1 cellular context compared by ENCODE assay signal in the genomic region with DNA sequence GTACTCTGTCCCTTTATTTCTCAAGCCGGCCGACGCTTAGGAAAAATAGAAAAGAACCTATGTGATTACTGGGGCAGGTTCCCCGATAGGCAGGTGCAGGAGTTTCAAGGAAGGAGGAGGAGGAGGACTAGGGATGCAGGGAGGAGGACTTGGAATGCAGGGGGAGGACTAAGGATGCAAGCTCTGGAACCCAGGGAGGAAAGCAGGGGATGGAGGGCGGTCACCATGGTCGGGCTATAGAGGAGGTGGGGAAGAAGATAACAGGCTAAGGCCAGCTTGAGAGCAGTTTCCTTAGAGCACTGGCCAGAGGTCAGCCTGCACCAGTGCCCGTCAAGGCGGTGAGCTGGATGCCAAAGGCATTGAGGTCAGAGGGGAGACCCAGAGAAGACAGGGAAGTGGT.
A peak's percentile ranks its signal among the peaks of the same experiment; 100 is the strongest.
TF ChIP-seq lines count a peak whose summit lies in the region.

No MANE protein-coding gene starts in this region.

TF ChIP-seq in GM23338, 12 proteins besides CTCF, POLR2A, EP300 and RAD21 (continued from another document):
- TF ChIP-seq, protein P1, sequence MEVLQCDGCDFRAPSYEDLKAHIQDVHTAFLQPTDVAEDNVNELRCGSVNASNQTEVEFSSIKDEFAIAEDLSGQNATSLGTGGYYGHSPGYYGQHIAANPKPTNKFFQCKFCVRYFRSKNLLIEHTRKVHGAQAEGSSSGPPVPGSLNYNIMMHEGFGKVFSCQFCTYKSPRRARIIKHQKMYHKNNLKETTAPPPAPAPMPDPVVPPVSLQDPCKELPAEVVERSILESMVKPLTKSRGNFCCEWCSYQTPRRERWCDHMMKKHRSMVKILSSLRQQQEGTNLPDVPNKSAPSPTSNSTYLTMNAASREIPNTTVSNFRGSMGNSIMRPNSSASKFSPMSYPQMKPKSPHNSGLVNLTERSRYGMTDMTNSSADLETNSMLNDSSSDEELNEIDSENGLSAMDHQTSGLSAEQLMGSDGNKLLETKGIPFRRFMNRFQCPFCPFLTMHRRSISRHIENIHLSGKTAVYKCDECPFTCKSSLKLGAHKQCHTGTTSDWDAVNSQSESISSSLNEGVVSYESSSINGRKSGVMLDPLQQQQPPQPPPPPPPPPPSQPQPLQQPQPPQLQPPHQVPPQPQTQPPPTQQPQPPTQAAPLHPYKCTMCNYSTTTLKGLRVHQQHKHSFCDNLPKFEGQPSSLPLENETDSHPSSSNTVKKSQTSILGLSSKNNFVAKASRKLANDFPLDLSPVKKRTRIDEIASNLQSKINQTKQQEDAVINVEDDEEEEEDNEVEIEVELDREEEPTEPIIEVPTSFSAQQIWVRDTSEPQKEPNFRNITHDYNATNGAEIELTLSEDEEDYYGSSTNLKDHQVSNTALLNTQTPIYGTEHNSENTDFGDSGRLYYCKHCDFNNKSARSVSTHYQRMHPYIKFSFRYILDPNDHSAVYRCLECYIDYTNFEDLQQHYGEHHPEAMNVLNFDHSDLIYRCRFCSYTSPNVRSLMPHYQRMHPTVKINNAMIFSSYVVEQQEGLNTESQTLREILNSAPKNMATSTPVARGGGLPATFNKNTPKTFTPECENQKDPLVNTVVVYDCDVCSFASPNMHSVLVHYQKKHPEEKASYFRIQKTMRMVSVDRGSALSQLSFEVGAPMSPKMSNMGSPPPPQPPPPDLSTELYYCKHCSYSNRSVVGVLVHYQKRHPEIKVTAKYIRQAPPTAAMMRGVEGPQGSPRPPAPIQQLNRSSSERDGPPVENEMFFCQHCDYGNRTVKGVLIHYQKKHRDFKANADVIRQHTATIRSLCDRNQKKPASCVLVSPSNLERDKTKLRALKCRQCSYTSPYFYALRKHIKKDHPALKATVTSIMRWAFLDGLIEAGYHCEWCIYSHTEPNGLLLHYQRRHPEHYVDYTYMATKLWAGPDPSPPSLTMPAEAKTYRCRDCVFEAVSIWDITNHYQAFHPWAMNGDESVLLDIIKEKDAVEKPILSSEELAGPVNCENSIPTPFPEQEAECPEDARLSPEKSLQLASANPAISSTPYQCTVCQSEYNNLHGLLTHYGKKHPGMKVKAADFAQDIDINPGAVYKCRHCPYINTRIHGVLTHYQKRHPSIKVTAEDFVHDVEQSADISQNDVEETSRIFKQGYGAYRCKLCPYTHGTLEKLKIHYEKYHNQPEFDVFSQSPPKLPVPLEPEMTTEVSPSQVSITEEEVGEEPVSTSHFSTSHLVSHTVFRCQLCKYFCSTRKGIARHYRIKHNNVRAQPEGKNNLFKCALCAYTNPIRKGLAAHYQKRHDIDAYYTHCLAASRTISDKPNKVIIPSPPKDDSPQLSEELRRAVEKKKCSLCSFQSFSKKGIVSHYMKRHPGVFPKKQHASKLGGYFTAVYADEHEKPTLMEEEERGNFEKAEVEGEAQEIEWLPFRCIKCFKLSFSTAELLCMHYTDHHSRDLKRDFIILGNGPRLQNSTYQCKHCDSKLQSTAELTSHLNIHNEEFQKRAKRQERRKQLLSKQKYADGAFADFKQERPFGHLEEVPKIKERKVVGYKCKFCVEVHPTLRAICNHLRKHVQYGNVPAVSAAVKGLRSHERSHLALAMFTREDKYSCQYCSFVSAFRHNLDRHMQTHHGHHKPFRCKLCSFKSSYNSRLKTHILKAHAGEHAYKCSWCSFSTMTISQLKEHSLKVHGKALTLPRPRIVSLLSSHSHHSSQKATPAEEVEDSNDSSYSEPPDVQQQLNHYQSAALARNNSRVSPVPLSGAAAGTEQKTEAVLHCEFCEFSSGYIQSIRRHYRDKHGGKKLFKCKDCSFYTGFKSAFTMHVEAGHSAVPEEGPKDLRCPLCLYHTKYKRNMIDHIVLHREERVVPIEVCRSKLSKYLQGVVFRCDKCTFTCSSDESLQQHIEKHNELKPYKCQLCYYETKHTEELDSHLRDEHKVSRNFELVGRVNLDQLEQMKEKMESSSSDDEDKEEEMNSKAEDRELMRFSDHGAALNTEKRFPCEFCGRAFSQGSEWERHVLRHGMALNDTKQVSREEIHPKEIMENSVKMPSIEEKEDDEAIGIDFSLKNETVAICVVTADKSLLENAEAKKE (CRISPR knock-in tag; IDR thresholded peaks at IDR 0.05): peak; percentile 70
- TF ChIP-seq CREB1 (CRISPR knock-in tag; IDR thresholded peaks at IDR 0.05; ENCODE audit: low read depth): no peak
